In genomic region chr16:16267708-16268107, GRCh38 we compare ENCODE assay signal across 1 cellular context. TPM values are rescaled to one million over a fixed set of nuclear protein-coding genes. Genes with fewer than 3 reads are reported as not detected.
"Had no signal": no experiment of that assay in that cellular context is flagged by ENCODE, and none has a peak within 500 bp of the region (broad histone marks: within the 10 kb centered on the region; RNA-seq: fewer than 3 reads in every experiment).

No MANE protein-coding gene starts in this region.

RNA-seq across cellular contexts. Expression of gene ABCC6, which starts 44.4 kb away (rescaled TPM):
- total RNA-seq: foreskin keratinocyte had no signal
